ENCODE assay signal across 1 cellular context in the genomic region with DNA sequence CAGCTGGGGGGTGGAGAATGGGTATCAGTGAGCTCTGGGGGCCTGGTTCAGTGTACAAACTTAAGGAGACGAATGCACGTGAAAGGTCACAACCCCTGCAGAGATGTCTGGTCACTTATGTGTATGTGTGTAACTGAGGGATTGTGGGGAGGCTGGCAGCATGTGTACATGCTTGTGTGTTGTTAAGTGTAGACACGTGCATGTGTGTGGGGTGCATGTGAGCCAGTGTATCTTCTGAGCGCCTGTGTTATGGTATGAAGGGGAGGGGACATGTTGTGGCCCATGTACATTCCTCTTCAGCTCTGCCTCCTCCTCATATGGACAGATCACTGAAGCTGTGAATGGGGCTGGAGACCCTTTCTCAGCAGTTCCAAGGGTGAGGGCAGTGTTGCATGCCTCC.
TF ChIP-seq lines count a peak whose summit lies in the region.

No MANE protein-coding gene starts in this region.

TF ChIP-seq in IMR-90, 13 proteins besides CTCF, POLR2A, EP300 and RAD21:
- TF ChIP-seq, protein P1, sequence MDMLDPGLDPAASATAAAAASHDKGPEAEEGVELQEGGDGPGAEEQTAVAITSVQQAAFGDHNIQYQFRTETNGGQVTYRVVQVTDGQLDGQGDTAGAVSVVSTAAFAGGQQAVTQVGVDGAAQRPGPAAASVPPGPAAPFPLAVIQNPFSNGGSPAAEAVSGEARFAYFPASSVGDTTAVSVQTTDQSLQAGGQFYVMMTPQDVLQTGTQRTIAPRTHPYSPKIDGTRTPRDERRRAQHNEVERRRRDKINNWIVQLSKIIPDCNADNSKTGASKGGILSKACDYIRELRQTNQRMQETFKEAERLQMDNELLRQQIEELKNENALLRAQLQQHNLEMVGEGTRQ (IDR thresholded peaks at IDR 0.05; ENCODE audit: low read depth, low read length): no peak
- TF ChIP-seq FOS (IDR thresholded peaks at IDR 0.05; ENCODE audit: low read depth, low read length) (no peak), RFX5 (IDR thresholded peaks at IDR 0.05; ENCODE audit: low read depth, low read length) (no peak), MAZ (IDR thresholded peaks at IDR 0.05; ENCODE audit: borderline replicate concordance, low read depth, low read length) (no peak), MAFK (IDR thresholded peaks at IDR 0.05; ENCODE audit: low read depth, low read length) (no peak), CHD1 (IDR thresholded peaks at IDR 0.05; ENCODE audit: low read depth, low read length) (no peak), SMC3 (IDR thresholded peaks at IDR 0.05; ENCODE audit: low read depth, low read length) (no peak), MXI1 (IDR thresholded peaks at IDR 0.05; ENCODE audit: borderline replicate concordance, low read depth, low read length) (no peak), CEBPB (IDR thresholded peaks at IDR 0.05; ENCODE audit: low read depth, low read length) (no peak), RCOR1 (IDR thresholded peaks at IDR 0.05; ENCODE audit: insufficient replicate concordance, low read length) (no peak), NFE2L2 (IDR thresholded peaks at IDR 0.05; ENCODE audit: low read depth, low read length) (no peak), BHLHE40 (IDR thresholded peaks at IDR 0.05; ENCODE audit: low read depth, low read length) (no peak)
- TF ChIP-seq, protein P2, sequence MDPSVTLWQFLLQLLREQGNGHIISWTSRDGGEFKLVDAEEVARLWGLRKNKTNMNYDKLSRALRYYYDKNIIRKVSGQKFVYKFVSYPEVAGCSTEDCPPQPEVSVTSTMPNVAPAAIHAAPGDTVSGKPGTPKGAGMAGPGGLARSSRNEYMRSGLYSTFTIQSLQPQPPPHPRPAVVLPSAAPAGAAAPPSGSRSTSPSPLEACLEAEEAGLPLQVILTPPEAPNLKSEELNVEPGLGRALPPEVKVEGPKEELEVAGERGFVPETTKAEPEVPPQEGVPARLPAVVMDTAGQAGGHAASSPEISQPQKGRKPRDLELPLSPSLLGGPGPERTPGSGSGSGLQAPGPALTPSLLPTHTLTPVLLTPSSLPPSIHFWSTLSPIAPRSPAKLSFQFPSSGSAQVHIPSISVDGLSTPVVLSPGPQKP (IDR thresholded peaks at IDR 0.05; ENCODE audit: borderline replicate concordance, low read depth, low read length): no peak
